ENCODE assay signal across 21 cellular contexts in genomic region chr3:143988306-143988705, GRCh38. TPM values are rescaled to one million over a fixed set of nuclear protein-coding genes. Genes with fewer than 3 reads are reported as not detected.
DNase-seq lines count a peak whose midpoint lies in the region; ATAC-seq, FAIRE-seq and TF ChIP-seq lines count a peak whose summit lies in the region.
"Had no signal": no experiment of that assay in that cellular context is flagged by ENCODE, and none has a peak within 500 bp of the region (broad histone marks: within the 10 kb centered on the region; RNA-seq: fewer than 3 reads in every experiment).

No MANE protein-coding gene starts in this region.

- H3K4me1 Mint-ChIP-seq in CD14-positive monocyte (peaks cover 32% of the 10 kb centered on the region), Caco-2 (ENCODE audit: low read depth, unreplicated experiment) (peaks cover 20% of the 10 kb centered on the region), endothelial cell (ENCODE audit: unreplicated experiment) (peaks cover 13% of the 10 kb centered on the region)
- H3K4me1 Mint-ChIP-seq in stimulated activated memory B cell treated with anti-CD40 and anti-IgM and Interleukin-4, amounts not matched to agents 10 μg/mL and 1 μg/mL and 100 μg/mL, for 72 hours, result peaks cover 34% of the 10 kb centered on the region

- CTCF ChIA-PET in Caco-2 (lab: Charles Lee), result no interaction called here

- ATAC-seq in stimulated activated memory B cell treated with anti-CD40 and anti-IgM and Interleukin-4, amounts not matched to agents 10 μg/mL and 1 μg/mL and 100 μg/mL, for 72 hours, result no peak
- ATAC-seq in GM19397 (IDR thresholded peaks at IDR 0.05; ENCODE audit: unreplicated experiment), result no peak
- ATAC-seq: GM12878, GM23338, HCT116 had no signal

- no peak for FAIRE-seq in urothelium cell line (lab: Jason Lieb, UNC)
- FAIRE-seq: A204.1, D721Med, GM12878, GM19239 had no signal

- H3K9me3 ChIP-seq in Caco-2, result no peaks in the 10 kb centered on the region

- POLR2A ChIA-PET in Caco-2 (lab: Charles Lee), result no interaction called here

- no peak overlapping the region for H3K4me3 ChIP-seq in Caco-2 (ENCODE audit: low read depth, low read length)
- H3K4me3 ChIP-seq: BLaER1, GM12878, GM23338 had no signal

- H3K9me3 Mint-ChIP-seq in CD14-positive monocyte (peaks cover 0 to 4% (median 0%) of the 10 kb centered on the region in 7 donors), Caco-2 (ENCODE audit: unreplicated experiment) (peaks cover 10% of the 10 kb centered on the region), endothelial cell (ENCODE audit: unreplicated experiment) (no peaks in the 10 kb centered on the region)
- H3K9me3 Mint-ChIP-seq in stimulated activated memory B cell treated with anti-CD40 and anti-IgM and Interleukin-4, amounts not matched to agents 10 μg/mL and 1 μg/mL and 100 μg/mL, for 72 hours, result no peaks in the 10 kb centered on the region
- H3K9me3 Mint-ChIP-seq: CD4-positive, alpha-beta T cell; GM23338 had no signal

- H3K36me3 ChIP-seq in Caco-2 (ENCODE audit: control insufficient read depth, insufficient read depth, low read length), result no peaks in the 10 kb centered on the region; the same call in 1 of the 2 replicates

- H3K27me3 Mint-ChIP-seq in CD14-positive monocyte (ENCODE audit: low read depth in 3 of 3) (no peaks in the 10 kb centered on the region), Caco-2 (ENCODE audit: insufficient read depth, unreplicated experiment) (no peaks in the 10 kb centered on the region), endothelial cell (ENCODE audit: unreplicated experiment) (no peaks in the 10 kb centered on the region)
- H3K27me3 Mint-ChIP-seq in stimulated activated memory B cell treated with anti-CD40 and anti-IgM and Interleukin-4, amounts not matched to agents 10 μg/mL and 1 μg/mL and 100 μg/mL, for 72 hours, result no peaks in the 10 kb centered on the region
- H3K27me3 Mint-ChIP-seq: B cell; CD4-positive, alpha-beta T cell had no signal

- peaks cover 15% of the 10 kb centered on the region; the same call in 1 of the 2 replicates for H3K4me1 ChIP-seq in Caco-2
- H3K4me1 ChIP-seq: BLaER1 had no signal

- no peaks in the 10 kb centered on the region for H3K27me3 ChIP-seq in Caco-2 (replicated peaks; ENCODE audit: control insufficient read depth, insufficient read depth, low read length)
- H3K27me3 ChIP-seq: BLaER1 had no signal

- DNase-seq in CD14-positive monocyte (ENCODE audit: low spot score), result no peak
- no peak for DNase-seq in Caco-2
- DNase-seq in endothelial cell (ENCODE audit: low spot score), result no peak
- DNase-seq in urothelium cell line (ENCODE audit: low spot score), result no peak
- no peak for DNase-seq in KG1 (lab: John Stamatoyannopoulos, UW)
- DNase-seq: CD4-positive, alpha-beta T cell; DMS 273 treated with DMSO at 0.1 percent for 48 hours; DMS79; EL; GDM1; H9 had no signal

- peak overlapping the region in 5 of 7 donors; percentile 56 to 84 (median 64) for H3K27ac Mint-ChIP-seq in CD14-positive monocyte
- peak overlapping the region; percentile 13 for H3K27ac Mint-ChIP-seq in Caco-2 (ENCODE audit: unreplicated experiment)
- H3K27ac Mint-ChIP-seq in endothelial cell (ENCODE audit: unreplicated experiment), result no peak overlapping the region
- peak overlapping the region; percentile 30 for H3K27ac Mint-ChIP-seq in stimulated activated memory B cell treated with anti-CD40 and anti-IgM and Interleukin-4, amounts not matched to agents 10 μg/mL and 1 μg/mL and 100 μg/mL, for 72 hours
- H3K27ac Mint-ChIP-seq: B cell; CD4-positive, alpha-beta T cell; GM23338 had no signal

- H3K36me3 Mint-ChIP-seq in CD14-positive monocyte (peaks cover 28 to 58% of the 10 kb centered on the region in 2 donors), Caco-2 (ENCODE audit: insufficient read depth, unreplicated experiment) (peaks cover 27% of the 10 kb centered on the region), endothelial cell (ENCODE audit: low read depth, unreplicated experiment) (peaks cover 4% of the 10 kb centered on the region)
- H3K36me3 Mint-ChIP-seq in stimulated activated memory B cell treated with anti-CD40 and anti-IgM and Interleukin-4, amounts not matched to agents 10 μg/mL and 1 μg/mL and 100 μg/mL, for 72 hours, result peaks cover 34% of the 10 kb centered on the region

- intact Hi-C loops in CD14-positive monocyte (cut with micrococcal nuclease), result no loop called here
- intact Hi-C loops in Caco-2 (cut with micrococcal nuclease; ENCODE audit: unreplicated experiment), result no loop called here

- no TSS peak for BruUV-seq in Caco-2 (replicated peaks; lab: Mats Ljungman, UMichigan)

- H3K4me3 Mint-ChIP-seq in CD14-positive monocyte, result no peak overlapping the region
- no peak overlapping the region for H3K4me3 Mint-ChIP-seq in Caco-2 (ENCODE audit: unreplicated experiment)
- H3K4me3 Mint-ChIP-seq in endothelial cell (ENCODE audit: unreplicated experiment), result peak overlapping the region; percentile 38
- H3K4me3 Mint-ChIP-seq in stimulated activated memory B cell treated with anti-CD40 and anti-IgM and Interleukin-4, amounts not matched to agents 10 μg/mL and 1 μg/mL and 100 μg/mL, for 72 hours, result no peak overlapping the region
- H3K4me3 Mint-ChIP-seq: B cell; CD4-positive, alpha-beta T cell; GM23338; H9 had no signal

- TF ChIP-seq CTCF in CD14-positive monocyte (IDR thresholded peaks at IDR 0.05) (no peak), Caco-2 (IDR thresholded peaks at IDR 0.05; ENCODE audit: insufficient read depth in 1 of 2, low read depth in 1 of 2, low read length in 1 of 2, severe bottlenecking in 1 of 2, unreplicated experiment in 1 of 2) (no peak), endothelial cell (IDR thresholded peaks at IDR 0.05; ENCODE audit: unreplicated experiment) (no peak)

RNA-seq across cellular contexts. Expression of gene DIPK2A, which starts 16.7 kb away (rescaled TPM):
- 10 to 100 TPM; 21.4 to 26.9 TPM for polyA plus RNA-seq in CD14-positive monocyte
- total RNA-seq in Caco-2 (2022), result 29.0 and 30.2 TPM in 2 replicates
- total RNA-seq in endothelial cell (ENCODE audit: unreplicated experiment), result 21.4 TPM
